Comparison of ENCODE assay signal across 8 cellular contexts in the genomic region with DNA sequence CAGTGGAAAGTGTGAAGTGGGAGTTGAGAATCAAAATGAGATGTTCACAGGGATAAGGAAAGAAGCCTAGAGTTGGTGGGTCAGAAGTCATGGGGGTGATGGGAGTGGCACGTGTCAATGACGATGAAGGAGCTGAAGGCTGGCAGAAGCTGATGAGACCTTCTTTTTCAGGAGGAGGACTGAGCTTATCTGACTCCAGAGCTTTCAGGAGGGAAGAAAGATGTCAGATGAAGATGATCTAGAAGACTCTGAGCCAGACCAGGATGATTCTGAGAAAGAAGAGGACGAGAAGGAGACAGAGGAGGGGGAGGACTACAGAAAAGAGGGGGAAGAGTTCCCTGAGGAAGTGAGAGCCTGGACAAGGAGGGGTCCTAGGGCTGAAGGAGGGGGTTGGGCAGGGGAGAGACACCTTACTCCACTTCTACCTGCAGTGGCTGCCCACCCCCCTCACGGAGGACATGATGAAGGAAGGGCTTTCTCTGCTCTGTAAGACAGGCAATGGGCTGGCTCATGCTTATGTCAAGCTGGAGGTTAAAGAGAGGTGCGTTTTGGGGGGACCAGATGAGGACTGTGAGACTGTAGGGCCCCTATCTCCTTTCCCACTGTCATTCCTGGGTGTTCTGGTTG. TPM values are rescaled to one million over a fixed set of nuclear protein-coding genes. Genes with fewer than 3 reads are reported as not detected.
DNase-seq lines count a peak whose midpoint lies in the region; ATAC-seq and TF ChIP-seq lines count a peak whose summit lies in the region.

No MANE protein-coding gene starts in this region.

- no peaks in the 10 kb centered on the region for H4K20me1 ChIP-seq in SK-N-SH (ENCODE audit: insufficient read depth)

- H3K27me3 ChIP-seq in SK-N-SH (ENCODE audit: insufficient read depth): no peaks in the 10 kb centered on the region
- H3K27me3 ChIP-seq in layer of hippocampus (ENCODE audit: control insufficient read depth, insufficient read depth, low read length): no peaks in the 10 kb centered on the region
- no peaks in the 10 kb centered on the region for H3K27me3 ChIP-seq in transverse colon

- H3K4me2 ChIP-seq in SK-N-SH: peak overlapping the region; percentile 99

- peak overlapping the region in 1 of 2 experiments; percentile 78; a peak in 2 of 4 replicates for H3K27ac ChIP-seq in SK-N-SH (ENCODE audit: low read depth in 2 of 2, low read length in 1 of 2)
- peak overlapping the region; percentile 87 for H3K27ac ChIP-seq in layer of hippocampus (ENCODE audit: low read depth, low read length)
- peak overlapping the region in 3 of 4 donors; percentile 85 to 87 (median 85) for H3K27ac ChIP-seq in transverse colon

- H2AFZ ChIP-seq in SK-N-SH (ENCODE audit: low read depth): peak overlapping the region; percentile 99; the same call in 1 of the 2 replicates

- DNase-seq in SK-N-SH (no peak), astrocyte of the cerebellum (ENCODE audit: low read depth) (no peak), transverse colon (no peak), iPS-NIHi11 (ENCODE audit: low spot score) (no peak), 8988T (no peak)

- TF ChIP-seq EP300 in SK-N-SH (IDR thresholded peaks at IDR 0.05; ENCODE audit: borderline replicate concordance in 1 of 2, low read depth in 1 of 2, low read length in 1 of 2): no peak
- no peak for TF ChIP-seq EP300 in transverse colon (IDR thresholded peaks at IDR 0.05; ENCODE audit: low read depth)

- peak overlapping the region; percentile 72 to 98 for H3K4me3 ChIP-seq in SK-N-SH (ENCODE audit: low read depth in 2 of 2, low read length in 1 of 2)
- H3K4me3 ChIP-seq in astrocyte of the cerebellum (ENCODE audit: low read depth, low read length): peak overlapping the region; percentile 58
- peak overlapping the region in 2 of 4 donors; percentile 53 to 74 for H3K4me3 ChIP-seq in transverse colon

- H3K9me3 ChIP-seq in SK-N-SH: no peaks in the 10 kb centered on the region
- no peaks in the 10 kb centered on the region for H3K9me3 ChIP-seq in transverse colon

- CTCF ChIA-PET in SK-N-SH (lab: Yijun Ruan, JAX): interaction anchor here (0.6 to 2.9 kb wide), 6 partner anchors 14 to 444 kb away, joined by 3 to 19 read pairs (median 6); partner anchors contain the start of gene SPSB2

- ATAC-seq in SK-N-SH treated with all-trans-retinoic acid at 6 μM for 48 hours (no peak), HG03457 (IDR thresholded peaks at IDR 0.05; ENCODE audit: unreplicated experiment) (no peak)

- H3K9ac ChIP-seq in SK-N-SH: peak overlapping the region; percentile 97

- in situ Hi-C loops in astrocyte of the cerebellum (cut with HindIII; ENCODE audit: low sequenced_read_pairs): no loop called here
- in situ Hi-C loops in transverse colon (cut with MboI; ENCODE audit: low pct_ligation_motif_present in 1 of 4, low pct_unique_long_range_greater_than_20kb in 1 of 4, low sequenced_read_pairs in 3 of 4): loop anchor here in 1 of 4 donors (25.0 kb wide), 1 partner anchor 207 kb away; the partner anchor contains the start of gene C1RL

- H3K4me1 ChIP-seq in SK-N-SH (ENCODE audit: control insufficient read depth in 1 of 2, insufficient read depth in 2 of 2, low read depth in 1 of 2, low read length in 1 of 2) (peaks cover 9 to 10% of the 10 kb centered on the region in 2 experiments; a peak in 2 of 4 replicates), transverse colon (peaks cover 4 to 15% (median 13%) of the 10 kb centered on the region in 4 donors)

- POLR2A ChIA-PET in SK-N-SH (lab: Yijun Ruan, JAX): interaction anchor here (0.9 to 2.2 kb wide), 6 partner anchors 9 to 38 kb away, joined by 4 to 6 read pairs (median 5); partner anchors contain the start of genes C12orf57, ENO2, RNU7-1 and SPSB2

- TF ChIP-seq POLR2A in transverse colon (IDR thresholded peaks at IDR 0.05): no peak

- WGBS in SK-N-SH (ENCODE audit: low lambda C conversion rate): 67% methylated on average over 5 of the region's 5 CpGs
- 63 to 92% methylated on average over 2 to 5 of the region's 5 CpGs for WGBS in transverse colon (ENCODE audit: low coverage in 1 of 2), 2 donors

- no peaks in the 10 kb centered on the region for H3K79me2 ChIP-seq in SK-N-SH (ENCODE audit: insufficient read depth)

- no peak for TF ChIP-seq CTCF in SK-N-SH (IDR thresholded peaks at IDR 0.05)
- no peak for TF ChIP-seq CTCF in astrocyte of the cerebellum (IDR thresholded peaks at IDR 0.05; ENCODE audit: low read depth, low read length, missing control alignments)
- TF ChIP-seq CTCF in transverse colon (IDR thresholded peaks at IDR 0.05): no peak

- intact Hi-C loops in transverse colon (cut with DNase I; ENCODE audit: low total_unique reads): no loop called here

- TF ChIP-seq RAD21 in SK-N-SH (IDR thresholded peaks at IDR 0.05; ENCODE audit: low read length): no peak

- H3K9me2 ChIP-seq in SK-N-SH: no peaks in the 10 kb centered on the region

- H3F3A ChIP-seq in SK-N-SH (replicated peaks; ENCODE audit: insufficient read depth): peaks cover 4% of the 10 kb centered on the region

- H3K36me3 ChIP-seq in SK-N-SH (replicated peaks in 1 of 2; ENCODE audit: control insufficient read depth in 1 of 2, insufficient read depth in 2 of 2, low read length in 1 of 2): peaks cover 0 to 5% of the 10 kb centered on the region in 2 experiments
- no peaks in the 10 kb centered on the region for H3K36me3 ChIP-seq in transverse colon

TF ChIP-seq in SK-N-SH, 30 proteins besides CTCF, POLR2A, EP300 and RAD21 (continues in another document):
- no peak for TF ChIP-seq SMC3 (IDR thresholded peaks at IDR 0.05; ENCODE audit: low read depth, low read length)
- no peak for TF ChIP-seq CHD2 (IDR thresholded peaks at IDR 0.05; ENCODE audit: low read length, partially characterized antibody)
- TF ChIP-seq RXRA (IDR thresholded peaks at IDR 0.05; ENCODE audit: borderline replicate concordance, low read depth): no peak
- no peak for TF ChIP-seq FOXM1 (IDR thresholded peaks at IDR 0.05; ENCODE audit: low read depth)
- no peak for TF ChIP-seq EZH2phosphoT487 (IDR thresholded peaks at IDR 0.05; ENCODE audit: borderline replicate concordance, low read depth)

TF ChIP-seq in SK-N-SH treated with all-trans-retinoic acid at 6 μM for 48 hours, 23 proteins besides CTCF, POLR2A, EP300 and RAD21 (continues in another document):
- TF ChIP-seq ZFP3 (CRISPR knock-in tag; IDR thresholded peaks at IDR 0.05) (no peak), OSR1 (CRISPR knock-in tag; IDR thresholded peaks at IDR 0.05) (no peak), PPARA (CRISPR knock-in tag; IDR thresholded peaks at IDR 0.05; ENCODE audit: borderline replicate concordance) (no peak), ZFP30 (CRISPR knock-in tag; IDR thresholded peaks at IDR 0.05) (no peak), TCF4 (CRISPR knock-in tag; IDR thresholded peaks at IDR 0.05; ENCODE audit: borderline replicate concordance) (no peak), SNAI2 (CRISPR knock-in tag; IDR thresholded peaks at IDR 0.05) (no peak)
- TF ChIP-seq, protein P1, sequence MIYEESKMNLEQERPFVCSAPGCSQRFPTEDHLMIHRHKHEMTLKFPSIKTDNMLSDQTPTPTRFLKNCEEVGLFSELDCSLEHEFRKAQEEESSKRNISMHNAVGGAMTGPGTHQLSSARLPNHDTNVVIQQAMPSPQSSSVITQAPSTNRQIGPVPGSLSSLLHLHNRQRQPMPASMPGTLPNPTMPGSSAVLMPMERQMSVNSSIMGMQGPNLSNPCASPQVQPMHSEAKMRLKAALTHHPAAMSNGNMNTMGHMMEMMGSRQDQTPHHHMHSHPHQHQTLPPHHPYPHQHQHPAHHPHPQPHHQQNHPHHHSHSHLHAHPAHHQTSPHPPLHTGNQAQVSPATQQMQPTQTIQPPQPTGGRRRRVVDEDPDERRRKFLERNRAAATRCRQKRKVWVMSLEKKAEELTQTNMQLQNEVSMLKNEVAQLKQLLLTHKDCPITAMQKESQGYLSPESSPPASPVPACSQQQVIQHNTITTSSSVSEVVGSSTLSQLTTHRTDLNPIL (CRISPR knock-in tag; IDR thresholded peaks at IDR 0.05; ENCODE audit: low read depth): no peak
- TF ChIP-seq, protein P2, sequence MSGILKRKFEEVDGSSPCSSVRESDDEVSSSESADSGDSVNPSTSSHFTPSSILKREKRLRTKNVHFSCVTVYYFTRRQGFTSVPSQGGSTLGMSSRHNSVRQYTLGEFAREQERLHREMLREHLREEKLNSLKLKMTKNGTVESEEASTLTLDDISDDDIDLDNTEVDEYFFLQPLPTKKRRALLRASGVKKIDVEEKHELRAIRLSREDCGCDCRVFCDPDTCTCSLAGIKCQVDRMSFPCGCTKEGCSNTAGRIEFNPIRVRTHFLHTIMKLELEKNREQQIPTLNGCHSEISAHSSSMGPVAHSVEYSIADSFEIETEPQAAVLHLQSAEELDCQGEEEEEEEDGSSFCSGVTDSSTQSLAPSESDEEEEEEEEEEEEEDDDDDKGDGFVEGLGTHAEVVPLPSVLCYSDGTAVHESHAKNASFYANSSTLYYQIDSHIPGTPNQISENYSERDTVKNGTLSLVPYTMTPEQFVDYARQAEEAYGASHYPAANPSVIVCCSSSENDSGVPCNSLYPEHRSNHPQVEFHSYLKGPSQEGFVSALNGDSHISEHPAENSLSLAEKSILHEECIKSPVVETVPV (CRISPR knock-in tag; IDR thresholded peaks at IDR 0.05): no peak

RNA-seq across cellular contexts. Expression of gene LRRC23, which starts 0.9 kb away (rescaled TPM):
- polyA plus RNA-seq in SK-N-SH (2012; rRNA removed): 11.9 TPM in 2 replicates
- 11.5 and 12.0 TPM in 2 replicates for polyA plus RNA-seq in SK-N-SH (2012; cell fraction: cytosol; rRNA removed)
- 12.7 and 17.7 TPM in 2 replicates for polyA plus RNA-seq in SK-N-SH (2012; cell fraction: nucleus; rRNA removed)
- total RNA-seq in transverse colon: 10 to 100 TPM in 1 of 4 donors, 1 to 10 TPM in 1, under 1 TPM in 1, not detected in 1; 0.60 to 11.3 (median 5.9) TPM

RNA-seq across cellular contexts. Expression of gene ENO2, which starts 8.9 kb away (rescaled TPM):
- polyA plus RNA-seq in SK-N-SH (2012; rRNA removed): 50.6 and 56.9 TPM in 2 replicates
- 39.1 and 43.0 TPM in 2 replicates for polyA plus RNA-seq in SK-N-SH (2012; cell fraction: cytosol; rRNA removed)
- polyA plus RNA-seq in SK-N-SH (2012; cell fraction: nucleus; rRNA removed): 190 and 231 TPM in 2 replicates
- total RNA-seq in transverse colon: 10 to 100 TPM in 2 of 4 donors, 1 to 10 TPM in 2; 7.2 to 14.1 (median 9.6) TPM

RNA-seq across cellular contexts. Expression of gene ATN1, which starts 22.2 kb away (rescaled TPM):
- polyA plus RNA-seq in SK-N-SH (2012; rRNA removed): 18.5 and 29.3 TPM in 2 replicates
- 13.8 and 20.9 TPM in 2 replicates for polyA plus RNA-seq in SK-N-SH (2012; cell fraction: cytosol; rRNA removed)
- polyA plus RNA-seq in SK-N-SH (2012; cell fraction: nucleus; rRNA removed): 79.0 and 104 TPM in 2 replicates
- 100 to 1,000 TPM in 2 of 4 donors, 10 to 100 TPM in 2; 59.1 to 160 (median 112) TPM for total RNA-seq in transverse colon

RNA-seq across cellular contexts. Expression of gene SPSB2, which starts 32.4 kb away (rescaled TPM):
- polyA plus RNA-seq in SK-N-SH (2012; rRNA removed): 16.9 and 19.6 TPM in 2 replicates
- polyA plus RNA-seq in SK-N-SH (2012; cell fraction: cytosol; rRNA removed): 9.4 and 14.5 TPM in 2 replicates
- polyA plus RNA-seq in SK-N-SH (2012; cell fraction: nucleus; rRNA removed): 19.3 and 25.6 TPM in 2 replicates
- 10 to 100 TPM in 2 of 4 donors, 1 to 10 TPM in 2; 4.5 to 21.0 (median 8.2) TPM for total RNA-seq in transverse colon

RNA-seq across cellular contexts. Expression of gene RNU7-1, which starts 38.1 kb away (rescaled TPM):
- not detected in 2 replicates for polyA plus RNA-seq in SK-N-SH (2012; rRNA removed)
- polyA plus RNA-seq in SK-N-SH (2012; cell fraction: cytosol; rRNA removed): not detected in 2 replicates
- polyA plus RNA-seq in SK-N-SH (2012; cell fraction: nucleus; rRNA removed): not detected in 2 replicates
- not detected for total RNA-seq in transverse colon
